ENCODE assay signal across 1 cellular context in genomic region chr5:66828551-66829421, GRCh38.
TF ChIP-seq lines count a peak whose summit lies in the region.

No MANE protein-coding gene starts in this region.

TF ChIP-seq in HEK293, 187 proteins besides CTCF, POLR2A, EP300 and RAD21 (continued from another document):
- TF ChIP-seq, protein P1, sequence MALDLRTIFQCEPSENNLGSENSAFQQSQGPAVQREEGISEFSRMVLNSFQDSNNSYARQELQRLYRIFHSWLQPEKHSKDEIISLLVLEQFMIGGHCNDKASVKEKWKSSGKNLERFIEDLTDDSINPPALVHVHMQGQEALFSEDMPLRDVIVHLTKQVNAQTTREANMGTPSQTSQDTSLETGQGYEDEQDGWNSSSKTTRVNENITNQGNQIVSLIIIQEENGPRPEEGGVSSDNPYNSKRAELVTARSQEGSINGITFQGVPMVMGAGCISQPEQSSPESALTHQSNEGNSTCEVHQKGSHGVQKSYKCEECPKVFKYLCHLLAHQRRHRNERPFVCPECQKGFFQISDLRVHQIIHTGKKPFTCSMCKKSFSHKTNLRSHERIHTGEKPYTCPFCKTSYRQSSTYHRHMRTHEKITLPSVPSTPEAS (tag by site-specific recombination; IDR thresholded peaks at IDR 0.05), result no peak
- TF ChIP-seq ZFP41 (tag by site-specific recombination; IDR thresholded peaks at IDR 0.05; ENCODE audit: borderline replicate concordance) (no peak), ZNF785 (tag by site-specific recombination; IDR thresholded peaks at IDR 0.05) (no peak), GLI2 (tag by site-specific recombination; IDR thresholded peaks at IDR 0.05; ENCODE audit: borderline replicate concordance, low read depth) (no peak), ZNF549 (tag by site-specific recombination; IDR thresholded peaks at IDR 0.05) (no peak), SCRT2 (tag by site-specific recombination; IDR thresholded peaks at IDR 0.05) (peak; percentile 32; the same call in 1 of the 2 replicates), OVOL3 (tag by site-specific recombination; IDR thresholded peaks at IDR 0.05) (no peak), TRIM28 (IDR thresholded peaks at IDR 0.05; ENCODE audit: borderline replicate concordance, low read length) (0 out of 2 replicates have a peak, but pooled peaks have one; percentile 33), INSM2 (tag by site-specific recombination; IDR thresholded peaks at IDR 0.05) (0 out of 2 replicates have a peak, but pooled peaks have one; percentile 56), REST (tag by site-specific recombination; IDR thresholded peaks at IDR 0.05) (0 out of 2 replicates have a peak, but pooled peaks have one; percentile 10), ZNF211 (tag by site-specific recombination; IDR thresholded peaks at IDR 0.05; ENCODE audit: low read depth) (no peak), ZBTB7A (tag by site-specific recombination; IDR thresholded peaks at IDR 0.05; ENCODE audit: low read depth) (no peak), ZNF426 (tag by site-specific recombination; IDR thresholded peaks at IDR 0.05) (no peak), BCL11B (tag by site-specific recombination; IDR thresholded peaks at IDR 0.05; ENCODE audit: low read depth) (no peak), ATF2 (tag by site-specific recombination; IDR thresholded peaks at IDR 0.05; ENCODE audit: low read depth) (0 out of 2 replicates have a peak, but pooled peaks have one; percentile 4), SP7 (tag by site-specific recombination; IDR thresholded peaks at IDR 0.05) (no peak; the same call in 1 of the 2 replicates), ZIC2 (tag by site-specific recombination; IDR thresholded peaks at IDR 0.05) (no peak), PRDM10 (tag by site-specific recombination; IDR thresholded peaks at IDR 0.05) (peak; percentile 89), ZNF600 (tag by site-specific recombination; IDR thresholded peaks at IDR 0.05) (peak; percentile 77), ZNF548 (tag by site-specific recombination; IDR thresholded peaks at IDR 0.05) (no peak), ZNF2 (tag by site-specific recombination; IDR thresholded peaks at IDR 0.05) (peak; percentile 15; the same call in 1 of the 2 replicates), ZNF394 (tag by site-specific recombination; IDR thresholded peaks at IDR 0.05; ENCODE audit: borderline replicate concordance) (no peak), GFI1B (tag by site-specific recombination; IDR thresholded peaks at IDR 0.05) (no peak), ZNF10 (tag by site-specific recombination; IDR thresholded peaks at IDR 0.05) (peak; percentile 83), ZNF596 (tag by site-specific recombination; IDR thresholded peaks at IDR 0.05) (no peak), ZNF37A (tag by site-specific recombination; IDR thresholded peaks at IDR 0.05) (no peak), ZNF335 (tag by site-specific recombination; conservative IDR thresholded peaks at IDR 0.05) (peak; percentile 91)
- TF ChIP-seq, protein P2, sequence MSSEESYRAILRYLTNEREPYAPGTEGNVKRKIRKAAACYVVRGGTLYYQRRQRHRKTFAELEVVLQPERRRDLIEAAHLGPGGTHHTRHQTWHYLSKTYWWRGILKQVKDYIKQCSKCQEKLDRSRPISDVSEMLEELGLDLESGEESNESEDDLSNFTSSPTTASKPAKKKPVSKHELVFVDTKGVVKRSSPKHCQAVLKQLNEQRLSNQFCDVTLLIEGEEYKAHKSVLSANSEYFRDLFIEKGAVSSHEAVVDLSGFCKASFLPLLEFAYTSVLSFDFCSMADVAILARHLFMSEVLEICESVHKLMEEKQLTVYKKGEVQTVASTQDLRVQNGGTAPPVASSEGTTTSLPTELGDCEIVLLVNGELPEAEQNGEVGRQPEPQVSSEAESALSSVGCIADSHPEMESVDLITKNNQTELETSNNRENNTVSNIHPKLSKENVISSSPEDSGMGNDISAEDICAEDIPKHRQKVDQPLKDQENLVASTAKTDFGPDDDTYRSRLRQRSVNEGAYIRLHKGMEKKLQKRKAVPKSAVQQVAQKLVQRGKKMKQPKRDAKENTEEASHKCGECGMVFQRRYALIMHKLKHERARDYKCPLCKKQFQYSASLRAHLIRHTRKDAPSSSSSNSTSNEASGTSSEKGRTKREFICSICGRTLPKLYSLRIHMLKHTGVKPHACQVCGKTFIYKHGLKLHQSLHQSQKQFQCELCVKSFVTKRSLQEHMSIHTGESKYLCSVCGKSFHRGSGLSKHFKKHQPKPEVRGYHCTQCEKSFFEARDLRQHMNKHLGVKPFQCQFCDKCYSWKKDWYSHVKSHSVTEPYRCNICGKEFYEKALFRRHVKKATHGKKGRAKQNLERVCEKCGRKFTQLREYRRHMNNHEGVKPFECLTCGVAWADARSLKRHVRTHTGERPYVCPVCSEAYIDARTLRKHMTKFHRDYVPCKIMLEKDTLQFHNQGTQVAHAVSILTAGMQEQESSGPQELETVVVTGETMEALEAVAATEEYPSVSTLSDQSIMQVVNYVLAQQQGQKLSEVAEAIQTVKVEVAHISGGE (tag by site-specific recombination; conservative IDR thresholded peaks at IDR 0.05; ENCODE audit: low read depth), result 0 out of 2 replicates have a peak, but pooled peaks have one; percentile 23
